Comparison of ENCODE assay signal across 35 cellular contexts in genomic region chr14:28245216-28245615, GRCh38.
"Had no signal": no experiment of that assay in that cellular context is flagged by ENCODE, and none has a peak within 500 bp of the region (broad histone marks: within the 10 kb centered on the region; RNA-seq: fewer than 3 reads in every experiment).

No MANE protein-coding gene starts in this region.

- DNase-seq: Karpas-422, Kasumi-1, MG63, MM.1S, MV-4-11, NCI-H1048, NCI-H1092, NCI-H1092 treated with DMSO at 0.1 percent for 48 hours, NCI-H1105, NCI-H1105 treated with DMSO at 0.1 percent for 48 hours, NCI-H1417, NCI-H1417 treated with DMSO at 0.1 percent for 48 hours, NCI-H1436, NCI-H1436 treated with DMSO at 0.1 percent for 48 hours, NCI-H146, NCI-H1694, NCI-H1694 treated with DMSO at 0.1 percent for 48 hours, NCI-H187, NCI-H187 treated with DMSO at 0.1 percent for 48 hours, NCI-H1930, NCI-H2029, NCI-H2029 treated with DMSO at 0.1 percent for 48 hours, NCI-H2081, NCI-H2081 treated with DMSO at 0.1 percent for 48 hours, NCI-H2107, NCI-H2171, NCI-H2171 treated with DMSO at 0.1 percent for 48 hours, NCI-H2227 treated with DMSO at 0.1 percent for 48 hours, NCI-H226, NCI-H345, NCI-H446, NCI-H446 treated with DMSO at 0.1 percent for 48 hours, NCI-H510A, NCI-H510A treated with DMSO at 0.1 percent for 48 hours had no signal

- H3K9ac ChIP-seq: KMS-11 had no signal

- H3K9me3 ChIP-seq: MG63 had no signal

- H3K4me2 ChIP-seq: KMS-11 had no signal

- H3K4me3 ChIP-seq: MG63 had no signal

- H3K27me3 ChIP-seq: MG63 had no signal

- H3K36me3 ChIP-seq: MG63 had no signal

- H3K27ac ChIP-seq: KMS-11 had no signal
